26 cellular contexts compared by ENCODE assay signal in genomic region chr18:39913790-39914366, GRCh38.
"Had no signal": no experiment of that assay in that cellular context is flagged by ENCODE, and none has a peak within 500 bp of the region (broad histone marks: within the 10 kb centered on the region; RNA-seq: fewer than 3 reads in every experiment).

No MANE protein-coding gene starts in this region.

- ATAC-seq: activated T-helper 17 cell treated with anti-CD3 and anti-CD28 coated beads, Interleukin-2, amount 50 U/mL, for 72 hours; K562; WTC11 had no signal

- H3K36me3 Mint-ChIP-seq: activated naive CD8-positive, alpha-beta T cell treated with anti-CD3 and anti-CD28 coated beads for 36 hours had no signal

- H3K36me3 ChIP-seq: adrenal gland, Peyer's patch, SJCRH30 had no signal

- H3K4me3 ChIP-seq: adrenal gland, K562, Peyer's patch, SJCRH30 had no signal

- H3K9me3 ChIP-seq: adrenal gland, Peyer's patch, SJCRH30 had no signal

- H3K27ac Mint-ChIP-seq: activated CD4-positive, alpha-beta memory T cell treated with anti-CD3 and anti-CD28 coated beads, Interleukin-2, amount 10 ng/mL, durations not matched to agents 7 days and 5 days; activated CD4-positive, alpha-beta T cell treated with anti-CD3 and anti-CD28 coated beads, Interleukin-2, amount 10 ng/mL, durations not matched to agents 7 days and 5 days; activated naive CD4-positive, alpha-beta T cell treated with anti-CD3 and anti-CD28 coated beads for 36 hours; activated naive CD8-positive, alpha-beta T cell treated with anti-CD3 and anti-CD28 coated beads for 36 hours; activated T-helper 17 cell treated with anti-CD3 and anti-CD28 coated beads, Interleukin-2, amount 50 U/mL, for 72 hours; T-helper 1 cell treated with Interleukin-12 subunit alpha and Interleukin-12 subunit beta and Interleukin-4 antibody, amounts not matched to agents 30 μg/mL and 1 μg/mL, for 36 hours; WTC11 had no signal

- H3K4me1 Mint-ChIP-seq: activated CD4-positive, alpha-beta memory T cell treated with anti-CD3 and anti-CD28 coated beads, Interleukin-2, amount 10 ng/mL, durations not matched to agents 7 days and 5 days; activated CD4-positive, alpha-beta T cell treated with anti-CD3 and anti-CD28 coated beads, Interleukin-2, amount 10 ng/mL, durations not matched to agents 7 days and 5 days; activated naive CD8-positive, alpha-beta T cell treated with anti-CD3 and anti-CD28 coated beads for 36 hours; activated T-helper 17 cell treated with anti-CD3 and anti-CD28 coated beads, Interleukin-2, amount 50 U/mL, for 72 hours; central memory CD8-positive, alpha-beta T cell had no signal

- H3K27me3 ChIP-seq: adrenal gland, Peyer's patch, SJCRH30 had no signal

- DNase-seq: activated CD4-positive, alpha-beta memory T cell treated with anti-CD3 and anti-CD28 coated beads, Interleukin-2, amount 10 ng/mL, durations not matched to agents 7 days and 5 days; activated CD4-positive, alpha-beta T cell treated with anti-CD3 and anti-CD28 coated beads for 1 hour; activated CD4-positive, alpha-beta T cell treated with anti-CD3 and anti-CD28 coated beads, Interleukin-2, amount 10 ng/mL, durations not matched to agents 7 days and 5 days; activated gamma-delta T cell; activated naive CD4-positive, alpha-beta T cell treated with anti-CD3 and anti-CD28 coated beads for 36 hours; activated naive CD8-positive, alpha-beta T cell treated with anti-CD3 and anti-CD28 coated beads for 36 hours; activated T-cell treated with anti-CD3 and anti-CD28 coated beads for 4 hours; activated T-cell treated with anti-CD3 and anti-CD28 coated beads, Interleukin-2, amount 50 U/mL, for 48 hours; adrenal gland; aorta; Karpas-422; NCI-H1048; NCI-H146; NCI-H187 treated with DMSO at 0.1 percent for 48 hours; NCI-H2171; NCI-H345; NCI-H510A treated with DMSO at 0.1 percent for 48 hours; Peyer's patch; Right ventricle myocardium superior; SJCRH30 had no signal

- H3K4me1 ChIP-seq: adrenal gland, Peyer's patch, SJCRH30 had no signal

- H3K9me3 Mint-ChIP-seq: activated naive CD4-positive, alpha-beta T cell treated with anti-CD3 and anti-CD28 coated beads for 36 hours; T-helper 1 cell treated with Interleukin-12 subunit alpha and Interleukin-12 subunit beta and Interleukin-4 antibody, amounts not matched to agents 30 μg/mL and 1 μg/mL, for 36 hours had no signal

- H3K4me3 Mint-ChIP-seq: activated CD4-positive, alpha-beta memory T cell treated with anti-CD3 and anti-CD28 coated beads, Interleukin-2, amount 10 ng/mL, durations not matched to agents 7 days and 5 days; activated CD4-positive, alpha-beta T cell treated with anti-CD3 and anti-CD28 coated beads, Interleukin-2, amount 10 ng/mL, durations not matched to agents 7 days and 5 days; activated naive CD4-positive, alpha-beta T cell treated with anti-CD3 and anti-CD28 coated beads for 36 hours; activated naive CD8-positive, alpha-beta T cell treated with anti-CD3 and anti-CD28 coated beads for 36 hours; activated T-helper 17 cell treated with anti-CD3 and anti-CD28 coated beads, Interleukin-2, amount 50 U/mL, for 72 hours; central memory CD8-positive, alpha-beta T cell; T-helper 1 cell treated with Interleukin-12 subunit alpha and Interleukin-12 subunit beta and Interleukin-4 antibody, amounts not matched to agents 30 μg/mL and 1 μg/mL, for 36 hours; WTC11 had no signal

- H3K27ac ChIP-seq: adrenal gland, Peyer's patch, RWPE1, SJCRH30 had no signal

- H3K27me3 Mint-ChIP-seq: activated CD4-positive, alpha-beta memory T cell treated with anti-CD3 and anti-CD28 coated beads, Interleukin-2, amount 10 ng/mL, durations not matched to agents 7 days and 5 days; activated CD4-positive, alpha-beta T cell treated with anti-CD3 and anti-CD28 coated beads, Interleukin-2, amount 10 ng/mL, durations not matched to agents 7 days and 5 days; activated naive CD8-positive, alpha-beta T cell treated with anti-CD3 and anti-CD28 coated beads for 36 hours; activated T-helper 17 cell treated with anti-CD3 and anti-CD28 coated beads, Interleukin-2, amount 50 U/mL, for 72 hours; central memory CD8-positive, alpha-beta T cell had no signal
